In the genomic region with DNA sequence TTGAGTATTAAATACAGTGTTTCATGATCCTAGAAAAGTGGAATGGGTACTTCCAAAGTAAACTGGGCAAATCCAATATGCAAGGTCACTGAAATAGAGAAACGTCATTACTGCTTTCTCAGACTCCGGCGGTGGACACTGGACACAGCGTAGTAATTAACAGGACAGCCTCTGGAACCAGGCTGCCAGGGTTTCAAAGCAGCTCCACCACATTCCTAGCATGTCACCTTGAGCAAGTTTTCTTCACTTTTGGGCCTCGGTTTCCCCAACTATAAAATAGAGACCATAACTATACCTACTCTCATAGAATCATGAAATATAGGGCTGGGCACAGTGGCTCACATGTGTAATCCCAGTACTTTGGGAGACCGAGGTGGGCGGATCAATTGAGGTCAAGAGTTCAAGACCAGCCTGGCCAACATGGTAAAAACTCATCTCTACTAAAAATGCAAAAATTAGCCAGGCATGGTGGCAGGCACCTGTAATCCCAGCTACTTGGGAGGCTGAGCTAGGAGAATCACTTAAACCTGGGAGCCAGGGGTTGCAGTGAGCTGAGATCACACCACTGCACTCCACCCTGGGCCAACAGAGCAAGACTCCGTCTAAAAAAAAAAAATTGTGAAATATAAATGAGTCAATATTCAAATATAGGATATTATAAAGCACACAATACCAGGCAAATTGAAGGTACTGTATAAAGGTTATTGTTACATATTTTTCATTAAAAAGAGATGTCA, we compare ENCODE assay signal across 1 cellular context.
TF ChIP-seq lines count a peak whose summit lies in the region.

No MANE protein-coding gene starts in this region.

TF ChIP-seq in WTC11, 78 proteins besides CTCF, POLR2A, EP300 and RAD21 (continued from another document):
- TF ChIP-seq, protein P1, sequence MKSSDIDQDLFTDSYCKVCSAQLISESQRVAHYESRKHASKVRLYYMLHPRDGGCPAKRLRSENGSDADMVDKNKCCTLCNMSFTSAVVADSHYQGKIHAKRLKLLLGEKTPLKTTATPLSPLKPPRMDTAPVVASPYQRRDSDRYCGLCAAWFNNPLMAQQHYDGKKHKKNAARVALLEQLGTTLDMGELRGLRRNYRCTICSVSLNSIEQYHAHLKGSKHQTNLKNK (CRISPR knock-in tag; IDR thresholded peaks at IDR 0.05), result no peak
- TF ChIP-seq, protein P2, sequence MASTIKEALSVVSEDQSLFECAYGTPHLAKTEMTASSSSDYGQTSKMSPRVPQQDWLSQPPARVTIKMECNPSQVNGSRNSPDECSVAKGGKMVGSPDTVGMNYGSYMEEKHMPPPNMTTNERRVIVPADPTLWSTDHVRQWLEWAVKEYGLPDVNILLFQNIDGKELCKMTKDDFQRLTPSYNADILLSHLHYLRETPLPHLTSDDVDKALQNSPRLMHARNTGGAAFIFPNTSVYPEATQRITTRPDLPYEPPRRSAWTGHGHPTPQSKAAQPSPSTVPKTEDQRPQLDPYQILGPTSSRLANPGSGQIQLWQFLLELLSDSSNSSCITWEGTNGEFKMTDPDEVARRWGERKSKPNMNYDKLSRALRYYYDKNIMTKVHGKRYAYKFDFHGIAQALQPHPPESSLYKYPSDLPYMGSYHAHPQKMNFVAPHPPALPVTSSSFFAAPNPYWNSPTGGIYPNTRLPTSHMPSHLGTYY (CRISPR knock-in tag; IDR thresholded peaks at IDR 0.05), result no peak
TF ChIP-seq in WTC11: peak in this region for 0.
